Comparison of ENCODE assay signal across 11 cellular contexts in the genomic region with DNA sequence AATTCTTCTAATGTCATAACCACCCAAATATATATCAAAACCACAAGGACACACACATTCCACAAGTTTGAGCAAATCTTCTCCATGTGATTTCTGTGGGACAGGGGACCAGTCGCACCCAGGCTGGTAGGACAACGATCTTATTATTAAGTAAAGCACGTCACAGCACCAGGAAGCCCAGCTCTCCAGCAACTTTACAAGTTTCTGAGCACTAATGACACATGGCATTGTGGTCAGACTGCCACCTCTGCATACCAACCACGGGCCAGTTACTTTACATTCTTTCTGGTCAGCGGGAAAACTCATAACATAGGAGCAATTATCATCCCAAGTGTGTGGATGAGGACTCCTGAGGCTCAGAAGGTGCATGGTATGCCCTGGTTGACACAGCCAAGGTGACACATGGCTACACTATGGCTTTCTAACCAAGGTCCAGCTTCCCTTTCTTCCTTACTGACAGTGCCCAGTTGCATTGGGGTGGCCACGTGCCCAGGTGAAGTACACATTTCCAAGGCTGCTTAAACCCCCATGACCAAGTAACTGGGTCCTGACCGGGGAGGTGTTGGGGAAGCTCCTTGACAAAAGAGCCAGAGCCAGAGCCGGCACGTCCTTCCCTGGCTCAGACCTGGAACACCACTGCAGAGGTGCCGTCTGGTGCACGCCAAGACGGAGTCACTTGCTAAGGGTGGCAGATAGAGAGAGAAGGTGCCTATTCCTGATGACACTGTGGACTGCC. TPM values are rescaled to one million over a fixed set of nuclear protein-coding genes. Genes with fewer than 3 reads are reported as not detected.
DNase-seq lines count a peak whose midpoint lies in the region; ATAC-seq, FAIRE-seq and TF ChIP-seq lines count a peak whose summit lies in the region.
"Had no signal": no experiment of that assay in that cellular context is flagged by ENCODE, and none has a peak within 500 bp of the region (broad histone marks: within the 10 kb centered on the region; RNA-seq: fewer than 3 reads in every experiment).

No MANE protein-coding gene starts in this region.

- peaks cover 14% of the 10 kb centered on the region for H3F3A ChIP-seq in smooth muscle cell (ENCODE audit: low read depth)

- peak; percentile 10 for ATAC-seq in GM18907 (IDR thresholded peaks at IDR 0.05; ENCODE audit: unreplicated experiment)
- no peak for ATAC-seq in GM18868 (IDR thresholded peaks at IDR 0.05; ENCODE audit: unreplicated experiment)
- ATAC-seq in activated CD8-positive, alpha-beta memory T cell treated with anti-CD3 and anti-CD28 coated beads, Interleukin-2, amount 10 ng/mL, durations not matched to agents 7 days and 5 days = no peak
- ATAC-seq: stimulated activated naive CD8-positive, alpha-beta T cell treated with anti-CD3 and anti-CD28 coated beads, Interleukin-15, Interleukin-2, amounts not matched to agents 100 U/mL and 50 U/mL, for 24 hours had no signal

- H3K79me2 ChIP-seq in astrocyte (ENCODE audit: insufficient read depth, low read length) = peaks cover 100% of the 10 kb centered on the region
- peaks cover 98% of the 10 kb centered on the region for H3K79me2 ChIP-seq in smooth muscle cell (ENCODE audit: low read depth)

- H3K36me3 Mint-ChIP-seq in astrocyte (ENCODE audit: low read depth, unreplicated experiment) = peaks cover 2% of the 10 kb centered on the region
- H3K36me3 Mint-ChIP-seq in activated CD8-positive, alpha-beta memory T cell treated with anti-CD3 and anti-CD28 coated beads, Interleukin-2, amount 10 ng/mL, durations not matched to agents 7 days and 5 days = no peaks in the 10 kb centered on the region

- H4K20me1 ChIP-seq in astrocyte (ENCODE audit: insufficient read depth, low read length) (peaks cover 82% of the 10 kb centered on the region), smooth muscle cell (ENCODE audit: low read depth) (peaks cover 97% of the 10 kb centered on the region)

- H3K27me3 ChIP-seq in astrocyte (ENCODE audit: insufficient read depth, low read length) (no peaks in the 10 kb centered on the region), smooth muscle cell (ENCODE audit: low read depth) (no peaks in the 10 kb centered on the region), H7 (ENCODE audit: control insufficient read depth, insufficient read depth, low read length) (no peaks in the 10 kb centered on the region)

- peaks cover 45% of the 10 kb centered on the region for H3K4me1 Mint-ChIP-seq in astrocyte (ENCODE audit: low read depth, unreplicated experiment)
- H3K4me1 Mint-ChIP-seq in activated CD8-positive, alpha-beta memory T cell treated with anti-CD3 and anti-CD28 coated beads, Interleukin-2, amount 10 ng/mL, durations not matched to agents 7 days and 5 days = no peaks in the 10 kb centered on the region

- H3K9me3 ChIP-seq in astrocyte (ENCODE audit: insufficient read depth, low read depth, low read length) = no peaks in the 10 kb centered on the region
- H3K9me3 ChIP-seq in smooth muscle cell (replicated peaks; ENCODE audit: low read depth) = no peaks in the 10 kb centered on the region

- peak overlapping the region; percentile 24 for H3K9ac ChIP-seq in astrocyte (ENCODE audit: low read length)
- H3K9ac ChIP-seq in smooth muscle cell (ENCODE audit: low read depth) = no peak overlapping the region

- H2AFZ ChIP-seq in astrocyte (ENCODE audit: low read depth, low read length) = no peak overlapping the region
- no peak overlapping the region for H2AFZ ChIP-seq in smooth muscle cell (ENCODE audit: low read depth)

- H3K4me2 ChIP-seq in astrocyte (ENCODE audit: low read length) = peak overlapping the region; percentile 59
- H3K4me2 ChIP-seq in smooth muscle cell = peak overlapping the region; percentile 32

- TF ChIP-seq CTCF in astrocyte (IDR thresholded peaks at IDR 0.05; ENCODE audit: insufficient read depth, low read depth, low read length) = no peak
- no peak for TF ChIP-seq CTCF in smooth muscle cell (IDR thresholded peaks at IDR 0.05; ENCODE audit: borderline replicate concordance, insufficient read depth, poor library complexity, severe bottlenecking)

- H3K27me3 Mint-ChIP-seq in astrocyte (ENCODE audit: low read depth, unreplicated experiment) = no peaks in the 10 kb centered on the region
- H3K27me3 Mint-ChIP-seq in activated CD8-positive, alpha-beta memory T cell treated with anti-CD3 and anti-CD28 coated beads, Interleukin-2, amount 10 ng/mL, durations not matched to agents 7 days and 5 days = peaks cover 6% of the 10 kb centered on the region

- H3K4me1 ChIP-seq in astrocyte (ENCODE audit: insufficient read depth, low read length) = peaks cover 26% of the 10 kb centered on the region
- H3K4me1 ChIP-seq in smooth muscle cell (ENCODE audit: low read depth) = peaks cover 10% of the 10 kb centered on the region

- WGBS in smooth muscle cell (ENCODE audit: low lambda C conversion rate) = 67% methylated on average over 12 of the region's 12 CpGs

- no peaks in the 10 kb centered on the region for H3K36me3 ChIP-seq in astrocyte (ENCODE audit: insufficient read depth, low read length)
- H3K36me3 ChIP-seq in smooth muscle cell (ENCODE audit: low read depth) = no peaks in the 10 kb centered on the region
- H3K36me3 ChIP-seq in H7 (replicated peaks; ENCODE audit: control insufficient read depth, insufficient read depth, low read length) = no peaks in the 10 kb centered on the region

- peak; percentile 72 for DNase-seq in astrocyte (ENCODE audit: low read depth)
- DNase-seq in iris pigment epithelial cell (ENCODE audit: low read depth) = peak; percentile 19
- DNase-seq in smooth muscle cell (lab: John Stamatoyannopoulos, UW; ENCODE audit: unreplicated experiment) = no peak
- no peak for DNase-seq in retina
- no peak for DNase-seq in activated CD8-positive, alpha-beta memory T cell treated with anti-CD3 and anti-CD28 coated beads, Interleukin-2, amount 10 ng/mL, durations not matched to agents 7 days and 5 days
- DNase-seq in H7 = no peak
- DNase-seq: effector CD4-positive, alpha-beta T cell; stimulated activated naive CD8-positive, alpha-beta T cell treated with anti-CD3 and anti-CD28 coated beads, Interleukin-15, Interleukin-2, amounts not matched to agents 100 U/mL and 50 U/mL, for 24 hours had no signal

- H3K9me3 Mint-ChIP-seq in astrocyte (ENCODE audit: unreplicated experiment) = no peaks in the 10 kb centered on the region
- H3K9me3 Mint-ChIP-seq in activated CD8-positive, alpha-beta memory T cell treated with anti-CD3 and anti-CD28 coated beads, Interleukin-2, amount 10 ng/mL, durations not matched to agents 7 days and 5 days (ENCODE audit: low read depth) = no peaks in the 10 kb centered on the region

- peak overlapping the region; percentile 1 for H3K4me3 Mint-ChIP-seq in astrocyte (ENCODE audit: unreplicated experiment)
- no peak overlapping the region for H3K4me3 Mint-ChIP-seq in activated CD8-positive, alpha-beta memory T cell treated with anti-CD3 and anti-CD28 coated beads, Interleukin-2, amount 10 ng/mL, durations not matched to agents 7 days and 5 days

- peak; percentile 32 for FAIRE-seq in astrocyte (lab: Jason Lieb, UNC)
- FAIRE-seq: G401.6 had no signal

- H3K27ac Mint-ChIP-seq in astrocyte (ENCODE audit: unreplicated experiment) = peak overlapping the region; percentile 85
- no peak overlapping the region for H3K27ac Mint-ChIP-seq in activated CD8-positive, alpha-beta memory T cell treated with anti-CD3 and anti-CD28 coated beads, Interleukin-2, amount 10 ng/mL, durations not matched to agents 7 days and 5 days

- H3K27ac ChIP-seq in astrocyte (ENCODE audit: low read depth, low read length) (peak overlapping the region; percentile 44), smooth muscle cell (ENCODE audit: low read depth) (peak overlapping the region; percentile 75)

- CTCF ChIA-PET in activated CD8-positive, alpha-beta memory T cell treated with anti-CD3 and anti-CD28 coated beads, Interleukin-2, amount 10 ng/mL, durations not matched to agents 7 days and 5 days (lab: Charles Lee) = interaction anchor here (1.2 kb wide), 2 partner anchors 12 to 55 kb away, joined by 3 read pairs; no protein-coding TSS in a partner anchor

- no peak overlapping the region for H3K4me3 ChIP-seq in astrocyte (ENCODE audit: insufficient read depth, low read depth, low read length)
- no peak overlapping the region for H3K4me3 ChIP-seq in smooth muscle cell
- H3K4me3 ChIP-seq in H7 (ENCODE audit: insufficient read depth, low read depth, low read length) = no peak overlapping the region

RNA-seq across cellular contexts. Expression of gene LATS2, which starts 27.4 kb away (rescaled TPM):
- total RNA-seq in astrocyte (46.3 and 46.7 TPM in 2 replicates), smooth muscle cell (20.8 and 26.4 TPM in 2 replicates)
- polyA plus RNA-seq in smooth muscle cell = 6.9 and 8.9 TPM in 2 replicates
- total RNA-seq in activated CD8-positive, alpha-beta memory T cell treated with anti-CD3 and anti-CD28 coated beads, Interleukin-2, amount 10 ng/mL, durations not matched to agents 7 days and 5 days = 1 to 10 TPM; 2.8 to 4.7 TPM
- total RNA-seq in H7 (2014; rRNA removed; shearing (Covaris generic)) = 6.2 and 8.6 TPM in 2 replicates

Comparison
In these comparisons a context has a peak if more than half of its experiments do, and no peak if none do; other contexts are left out.
1. DNase-seq: peak in astrocyte (single experiment) and iris pigment epithelial cell (single experiment); none in smooth muscle cell (single experiment), retina (single experiment), activated CD8-positive, alpha-beta memory T cell treated with anti-CD3 and anti-CD28 coated beads, Interleukin-2, amount 10 ng/mL, durations not matched to agents 7 days and 5 days (single experiment) and H7 (single experiment).